In the genomic region with DNA sequence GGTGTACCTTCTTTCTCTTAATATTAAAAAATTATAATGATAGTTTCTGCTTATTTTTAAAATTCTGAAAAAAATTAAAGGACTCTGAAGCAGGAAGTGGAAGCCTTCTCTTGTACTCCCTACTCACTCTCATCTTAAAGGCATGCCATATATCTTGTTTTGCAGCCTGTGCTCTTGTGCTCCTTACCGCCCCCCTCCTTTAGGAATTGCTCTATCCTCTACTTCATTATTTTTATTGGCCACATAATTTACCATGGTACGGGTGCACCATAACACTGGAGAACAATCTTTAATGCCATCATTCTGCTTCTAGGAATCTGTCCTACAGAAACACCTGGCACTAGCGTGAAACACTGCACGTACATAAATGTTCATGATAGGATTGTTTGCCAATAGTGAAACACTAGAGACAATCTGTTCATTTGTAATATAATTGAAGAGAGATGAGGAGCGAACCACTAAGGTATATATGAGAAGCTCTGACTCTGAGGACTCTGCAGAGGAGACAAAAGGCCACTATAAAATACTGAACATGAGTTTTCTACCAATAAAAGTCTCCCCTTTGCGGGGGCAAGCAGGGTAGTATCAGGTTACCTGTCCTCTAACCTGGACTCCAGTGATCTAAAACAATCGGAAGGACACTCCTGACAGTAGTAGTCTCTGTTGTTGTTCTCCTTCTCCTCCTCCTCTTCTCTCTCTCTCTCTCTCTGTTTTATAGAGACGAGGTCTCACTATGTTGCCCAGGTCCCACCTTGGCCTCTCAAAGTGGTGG, we compare ENCODE assay signal across 9 cellular contexts. TPM values are rescaled to one million over a fixed set of nuclear protein-coding genes. Genes with fewer than 3 reads are reported as not detected.
DNase-seq lines count a peak whose midpoint lies in the region; ATAC-seq and TF ChIP-seq lines count a peak whose summit lies in the region.
"Had no signal": no experiment of that assay in that cellular context is flagged by ENCODE, and none has a peak within 500 bp of the region (broad histone marks: within the 10 kb centered on the region; RNA-seq: fewer than 3 reads in every experiment).

No MANE protein-coding gene starts in this region.

- H3K4me1 ChIP-seq in PC-3 (ENCODE audit: insufficient read depth, low read length), result peaks cover 25% of the 10 kb centered on the region
- peaks cover 7% of the 10 kb centered on the region for H3K4me1 ChIP-seq in fibroblast of lung (ENCODE audit: control insufficient read depth, extremely low read depth, insufficient read depth, low read length)
- peaks cover 7% of the 10 kb centered on the region for H3K4me1 ChIP-seq in upper lobe of right lung

- no peaks in the 10 kb centered on the region for H3K36me3 ChIP-seq in PC-3 (ENCODE audit: low read depth, low read length)
- no peaks in the 10 kb centered on the region for H3K36me3 ChIP-seq in fibroblast of lung (ENCODE audit: control insufficient read depth, insufficient read depth, low read length)
- H3K36me3 ChIP-seq in upper lobe of right lung, result no peaks in the 10 kb centered on the region
- H3K36me3 ChIP-seq: upper lobe of left lung had no signal

- H3K27ac ChIP-seq in PC-3 (ENCODE audit: low read length), result peak overlapping the region; percentile 79
- H3K27ac ChIP-seq in fibroblast of lung (ENCODE audit: insufficient read depth, low read length), result no peak overlapping the region
- peak overlapping the region; percentile 20 for H3K27ac ChIP-seq in upper lobe of right lung
- H3K27ac ChIP-seq: upper lobe of left lung had no signal

- H3K4me3 ChIP-seq in PC-3 (ENCODE audit: low read length) (peak overlapping the region; percentile 43), fibroblast of lung (replicated peaks in 1 of 4; ENCODE audit: control extremely low read depth in 1 of 4, insufficient read depth in 1 of 4, low read depth in 3 of 4, low read length in 4 of 4) (no peak overlapping the region), upper lobe of right lung (no peak overlapping the region)
- H3K4me3 ChIP-seq: upper lobe of left lung had no signal

- H3K9me3 ChIP-seq in PC-3 (ENCODE audit: low read length) (no peaks in the 10 kb centered on the region), fibroblast of lung (ENCODE audit: control insufficient read depth, insufficient read depth, low read depth, low read length) (no peaks in the 10 kb centered on the region), upper lobe of right lung (no peaks in the 10 kb centered on the region)
- H3K9me3 ChIP-seq: upper lobe of left lung had no signal

- peak overlapping the region; percentile 76 for H3K4me2 ChIP-seq in PC-3 (ENCODE audit: low read length)
- H3K4me2 ChIP-seq in fibroblast of lung (ENCODE audit: extremely low read depth, insufficient read depth, low read length), result peak overlapping the region; percentile 7

- H3K9me2 ChIP-seq in PC-3 (replicated peaks; ENCODE audit: low read length), result no peaks in the 10 kb centered on the region

- no peaks in the 10 kb centered on the region for H3K79me2 ChIP-seq in PC-3 (ENCODE audit: low read length)
- no peaks in the 10 kb centered on the region for H3K79me2 ChIP-seq in fibroblast of lung (ENCODE audit: control insufficient read depth, insufficient read depth, low read length)

- no peaks in the 10 kb centered on the region for H4K20me1 ChIP-seq in PC-3 (ENCODE audit: low read length)
- H4K20me1 ChIP-seq in fibroblast of lung (ENCODE audit: control insufficient read depth, extremely low read depth, insufficient read depth, low read length), result no peaks in the 10 kb centered on the region

- ATAC-seq in PC-3 (peak; percentile 84), upper lobe of right lung (peak; percentile 54), GM21723 (IDR thresholded peaks at IDR 0.05; ENCODE audit: unreplicated experiment) (no peak)

- H3K27me3 ChIP-seq in PC-3 (ENCODE audit: low read length), result no peaks in the 10 kb centered on the region
- no peaks in the 10 kb centered on the region for H3K27me3 ChIP-seq in fibroblast of lung (ENCODE audit: control insufficient read depth, insufficient read depth, low read length)
- no peaks in the 10 kb centered on the region for H3K27me3 ChIP-seq in upper lobe of right lung
- H3K27me3 ChIP-seq: upper lobe of left lung had no signal

- TSS peak; percentile 61 for BruUV-seq in PC-3 (replicated peaks; lab: Mats Ljungman, UMichigan)

- POLR2A ChIA-PET in PC-3 (lab: Charles Lee; ENCODE audit: unreplicated experiment), result no interaction called here

- TF ChIP-seq CTCF in PC-3 (conservative IDR thresholded peaks at IDR 0.05; ENCODE audit: low read depth, low read length) (peak; percentile 51; the same call in 1 of the 2 replicates), fibroblast of lung (conservative IDR thresholded peaks at IDR 0.05 in 1 of 2, IDR thresholded peaks at IDR 0.05 in 1 of 2; ENCODE audit: low read depth in 1 of 2, low read length in 2 of 2) (peak in 1 of 2 donors; percentile 29), upper lobe of right lung (IDR thresholded peaks at IDR 0.05) (no peak)

- CTCF ChIA-PET in PC-3 (lab: Charles Lee), result no interaction called here

- peak; percentile 34 for DNase-seq in NCI-H2227 treated with DMSO at 0.1 percent for 48 hours (lab: John Stamatoyannopoulos, UW)
- DNase-seq in NCI-H2227 (lab: John Stamatoyannopoulos, UW; ENCODE audit: unreplicated experiment), result no peak
- DNase-seq in PC-3, result peak; percentile 85
- DNase-seq in fibroblast of lung (ENCODE audit: low read depth in 2 of 2), result peak; percentile 59 to 65
- no peak for DNase-seq in upper lobe of right lung
- no peak for DNase-seq in glomerular visceral epithelial cell (ENCODE audit: extremely low spot score)
- DNase-seq in amygdala (lab: John Stamatoyannopoulos, UW), result no peak

- H2AFZ ChIP-seq in PC-3 (ENCODE audit: low read length) (peak overlapping the region; percentile 65), fibroblast of lung (ENCODE audit: low read length) (no peak overlapping the region)

- intact Hi-C loops in PC-3 (cut with micrococcal nuclease), result no loop called here
- intact Hi-C loops in upper lobe of right lung (cut with DNase I), result no loop called here

- H3K9ac ChIP-seq in PC-3 (ENCODE audit: low read length), result peak overlapping the region; percentile 37; the same call in 1 of the 2 replicates
- no peak overlapping the region for H3K9ac ChIP-seq in fibroblast of lung (ENCODE audit: insufficient read depth, low read length)

- H3F3A ChIP-seq in PC-3 (ENCODE audit: low read length, unreplicated experiment), result no peaks in the 10 kb centered on the region

RNA-seq across cellular contexts. Expression of a gene that starts 6.3 kb away (rescaled TPM):
- total RNA-seq in PC-3 (2014; rRNA removed) (2.7 and 3.1 TPM in 2 replicates), fibroblast of lung (8.2 and 16.2 TPM in 2 replicates), upper lobe of right lung (16.6 TPM)
- polyA plus RNA-seq in fibroblast of lung, result 7.2 and 7.7 TPM in 2 replicates
- polyA plus RNA-seq in fibroblast of lung (2012), result 7.5 and 10.6 TPM in 2 replicates
- polyA minus RNA-seq in fibroblast of lung (ENCODE audit: low replicate concordance), result 33.7 and 51.2 TPM in 2 replicates

RNA-seq across cellular contexts. Expression of a gene that starts 24.5 kb away (rescaled TPM):
- total RNA-seq in PC-3 (2014; rRNA removed) (11.5 and 15.1 TPM in 2 replicates), fibroblast of lung (33.1 and 59.9 TPM in 2 replicates), upper lobe of right lung (42.5 TPM)
- polyA plus RNA-seq in fibroblast of lung, result 23.8 and 27.1 TPM in 2 replicates
- 65.3 and 70.8 TPM in 2 replicates for polyA plus RNA-seq in fibroblast of lung (2012)
- polyA minus RNA-seq in fibroblast of lung (ENCODE audit: low replicate concordance), result 118 and 136 TPM in 2 replicates

RNA-seq across cellular contexts. Expression of a gene that starts 37.0 kb away (rescaled TPM):
- 2.9 and 3.4 TPM in 2 replicates for total RNA-seq in PC-3 (2014; rRNA removed)
- 2.6 and 5.3 TPM in 2 replicates for total RNA-seq in fibroblast of lung
- 2.6 and 2.7 TPM in 2 replicates for polyA plus RNA-seq in fibroblast of lung
- polyA plus RNA-seq in fibroblast of lung (2012), result 3.2 and 4.9 TPM in 2 replicates
- polyA minus RNA-seq in fibroblast of lung (ENCODE audit: low replicate concordance), result 1.6 and 11.8 TPM in 2 replicates
- 2.9 TPM for total RNA-seq in upper lobe of right lung

RNA-seq across cellular contexts. Expression of a gene that starts 37.2 kb away (rescaled TPM):
- total RNA-seq in PC-3 (2014; rRNA removed) (50.9 and 51.6 TPM in 2 replicates), fibroblast of lung (55.2 and 61.1 TPM in 2 replicates), upper lobe of right lung (56.2 TPM)
- 12.2 and 14.6 TPM in 2 replicates for polyA plus RNA-seq in fibroblast of lung
- 23.3 and 23.5 TPM in 2 replicates for polyA plus RNA-seq in fibroblast of lung (2012)
- polyA minus RNA-seq in fibroblast of lung (ENCODE audit: low replicate concordance), result 27.4 and 33.6 TPM in 2 replicates

RNA-seq across cellular contexts. Expression of a gene that starts 50.1 kb away (rescaled TPM):
- total RNA-seq in PC-3 (2014; rRNA removed), result 24.7 and 29.8 TPM in 2 replicates
- 8.7 and 9.9 TPM in 2 replicates for total RNA-seq in fibroblast of lung
- 24.7 and 31.9 TPM in 2 replicates for polyA plus RNA-seq in fibroblast of lung
- polyA plus RNA-seq in fibroblast of lung (2012), result 25.2 and 37.5 TPM in 2 replicates
- 7.0 and 17.0 TPM in 2 replicates for polyA minus RNA-seq in fibroblast of lung (ENCODE audit: low replicate concordance)
- 61.6 TPM for total RNA-seq in upper lobe of right lung

Comparison
In these comparisons a context has a peak if more than half of its experiments do, and no peak if none do; other contexts are left out.
1. DNase-seq: peak in NCI-H2227 treated with DMSO at 0.1 percent for 48 hours (single experiment), PC-3 (single experiment) and fibroblast of lung (2 of 2); none in NCI-H2227 (single experiment), upper lobe of right lung (single experiment), glomerular visceral epithelial cell (single experiment) and amygdala (0 of 56).